ENCODE assay signal across 10 cellular contexts in the genomic region with DNA sequence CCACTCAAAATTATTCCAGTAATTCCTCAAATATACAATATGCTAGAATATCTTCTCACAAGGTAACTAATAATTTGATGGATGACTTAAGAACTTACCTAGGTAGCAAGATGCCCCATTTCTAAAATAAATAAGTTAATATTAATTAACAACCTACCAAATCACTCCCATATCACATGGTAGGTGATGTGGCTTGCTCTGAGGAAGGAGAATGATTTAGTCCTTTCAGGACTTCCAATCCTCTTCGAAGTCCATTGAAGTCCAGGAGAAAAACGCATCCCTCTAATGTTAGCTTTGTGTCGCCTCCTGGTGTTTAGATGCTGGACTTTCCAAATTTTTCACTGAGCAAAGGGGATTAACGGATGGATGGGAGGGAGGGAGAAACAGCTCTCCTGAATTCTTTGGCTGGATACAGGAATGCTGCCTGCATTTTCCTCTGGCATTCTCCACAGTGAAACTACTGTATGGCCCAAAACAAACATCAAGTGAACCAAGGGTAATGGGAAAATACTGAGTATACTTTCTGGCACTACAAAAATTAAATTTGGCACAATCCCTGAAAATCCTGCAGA. TPM values are rescaled to one million over a fixed set of nuclear protein-coding genes. Genes with fewer than 3 reads are reported as not detected.
DNase-seq lines count a peak whose midpoint lies in the region; ATAC-seq, FAIRE-seq and TF ChIP-seq lines count a peak whose summit lies in the region.
"Had no signal": no experiment of that assay in that cellular context is flagged by ENCODE, and none has a peak within 500 bp of the region (broad histone marks: within the 10 kb centered on the region; RNA-seq: fewer than 3 reads in every experiment).

No MANE protein-coding gene starts in this region.

- H3K4me3 ChIP-seq in GM23248: no peak overlapping the region
- no peak overlapping the region for H3K4me3 ChIP-seq in NT2/D1 (ENCODE audit: insufficient read length, low read depth)
- no peak overlapping the region for H3K4me3 ChIP-seq in fibroblast of mammary gland (ENCODE audit: control insufficient read depth, low read depth, low read length)
- no peak overlapping the region for H3K4me3 ChIP-seq in psoas muscle

- H3F3A ChIP-seq in GM23248 (ENCODE audit: insufficient read depth): peaks cover 8% of the 10 kb centered on the region; the same call in 1 of the 2 replicates

- H3K27ac ChIP-seq in GM23248: no peak overlapping the region
- H3K27ac ChIP-seq in psoas muscle: no peak overlapping the region

- no peaks in the 10 kb centered on the region for H3K9me2 ChIP-seq in GM23248 (ENCODE audit: insufficient read depth)

- H3K36me3 ChIP-seq in GM23248 (ENCODE audit: low read depth) (no peaks in the 10 kb centered on the region), NT2/D1 (ENCODE audit: insufficient read depth, insufficient read length, low read length) (peaks cover 16% of the 10 kb centered on the region), psoas muscle (ENCODE audit: insufficient read depth in 1 of 2, low read depth in 1 of 2) (no peaks in the 10 kb centered on the region)

- H3K27me3 ChIP-seq in GM23248 (replicated peaks; ENCODE audit: insufficient read depth) (no peaks in the 10 kb centered on the region), NT2/D1 (ENCODE audit: insufficient read depth, insufficient read length) (no peaks in the 10 kb centered on the region), psoas muscle (ENCODE audit: insufficient read depth in 3 of 3, low read length in 2 of 3) (no peaks in the 10 kb centered on the region)

- intact Hi-C loops in psoas muscle (cut with DNase I): no loop called here

- H3K9ac ChIP-seq in GM23248 (no peak overlapping the region), NT2/D1 (ENCODE audit: insufficient read length, low read depth) (no peak overlapping the region)

- peaks cover 87% of the 10 kb centered on the region for H3K79me2 ChIP-seq in GM23248 (ENCODE audit: insufficient read depth)

- no peak overlapping the region for H2AFZ ChIP-seq in GM23248

- DNase-seq in GM23248 (peak; percentile 35), NT2/D1 (ENCODE audit: low read depth, low spot score) (peak; percentile 64), fibroblast of mammary gland (ENCODE audit: low read depth) (no peak), psoas muscle (no peak), RCC 7860 (ENCODE audit: low spot score) (no peak), T-helper 1 cell (no peak)
- DNase-seq: activated CD4-positive, alpha-beta T cell treated with anti-CD3 and anti-CD28 coated beads for 4 hours; activated naive CD4-positive, alpha-beta T cell treated with Interleukin-2 at 50 U/mL for 16 hours; stimulated activated CD4-positive, alpha-beta T cell treated with anti-CD3 and anti-CD28 coated beads, Interleukin-15, amount 100 ng/mL, for 24 hours had no signal

- no peaks in the 10 kb centered on the region for H3K9me3 ChIP-seq in GM23248 (ENCODE audit: low read depth)
- H3K9me3 ChIP-seq in NT2/D1 (ENCODE audit: insufficient read depth, low read length): no peaks in the 10 kb centered on the region
- H3K9me3 ChIP-seq in psoas muscle: no peaks in the 10 kb centered on the region

- no peak for FAIRE-seq in RCC 7860 (lab: Jason Lieb, UNC)

- no peak for ATAC-seq in psoas muscle
- no peak for ATAC-seq in HG02642 (IDR thresholded peaks at IDR 0.05; ENCODE audit: poor library complexity, unreplicated experiment)

- H3K4me1 ChIP-seq in GM23248 (ENCODE audit: insufficient read depth) (peaks cover 24% of the 10 kb centered on the region), NT2/D1 (ENCODE audit: insufficient read depth, insufficient read length) (peaks cover 4% of the 10 kb centered on the region), psoas muscle (peaks cover 3% of the 10 kb centered on the region)

- no peak overlapping the region for H3K4me2 ChIP-seq in GM23248 (ENCODE audit: unreplicated experiment)

- in situ Hi-C loops in GM23248 (cut with MboI): no loop called here

- H4K20me1 ChIP-seq in GM23248 (ENCODE audit: insufficient read depth): 0 out of 2 replicates have a peak, but pooled peaks cover 3% of the 10 kb centered on the region

- 75 to 77% methylated on average over 4 of the region's 4 CpGs for WGBS in GM23248 (ENCODE audit: low coverage in 1 of 2, low lambda C conversion rate in 2 of 2, missing lambda C conversion rate in 2 of 2), 2 experiments
- 47 to 74% (median 52%) methylated on average over 4 of the region's 4 CpGs for WGBS in psoas muscle, 3 donors

- TF ChIP-seq CTCF in fibroblast of mammary gland (conservative IDR thresholded peaks at IDR 0.05; ENCODE audit: control insufficient read depth, insufficient read depth, low read depth, low read length): peak; percentile 38
- TF ChIP-seq CTCF in psoas muscle (IDR thresholded peaks at IDR 0.05): peak; percentile 8

RNA-seq across cellular contexts. Expression of a gene that starts 58.6 kb away (rescaled TPM):
- total RNA-seq in GM23248 (2014; rRNA removed; shearing (Covaris generic)): 19.6 and 24.8 TPM in 2 replicates
- polyA plus RNA-seq in GM23248 (2016; fragmentation: Nextera tagmentation; extraction: Ambion mirVana): 7.0 and 7.3 TPM in 2 replicates
- 1 to 10 TPM; 2.2 to 4.9 (median 3.1) TPM for total RNA-seq in psoas muscle
- under 1 TPM; 0.34 to 0.95 (median 0.92) TPM for polyA plus RNA-seq in psoas muscle

Comparison
In these comparisons a context has a peak if more than half of its experiments do, and no peak if none do; other contexts are left out.
1. DNase-seq: peak in GM23248 (single experiment) and NT2/D1 (single experiment); none in fibroblast of mammary gland (single experiment), psoas muscle (0 of 2), RCC 7860 (single experiment) and T-helper 1 cell (0 of 5).